ENCODE assay signal across 17 cellular contexts in genomic region chr9:116674210-116674980, GRCh38. TPM values are rescaled to one million over a fixed set of nuclear protein-coding genes. Genes with fewer than 3 reads are reported as not detected.
A peak's percentile ranks its signal among the peaks of the same experiment; 100 is the strongest.
DNase-seq lines count a peak whose midpoint lies in the region; ATAC-seq, FAIRE-seq and TF ChIP-seq lines count a peak whose summit lies in the region.
"Had no signal": no experiment of that assay in that cellular context is flagged by ENCODE, and none has a peak within 500 bp of the region (broad histone marks: within the 10 kb centered on the region; RNA-seq: fewer than 3 reads in every experiment).

No MANE protein-coding gene starts in this region.

- no peak overlapping the region for H3K56ac ChIP-seq in IMR-90 (ENCODE audit: extremely low read depth, insufficient read depth, low read length)
- no peak overlapping the region for H3K56ac ChIP-seq in H1 (replicated peaks; ENCODE audit: insufficient read length, low read depth, low read length)

- H3K4me2 ChIP-seq in HepG2 (ENCODE audit: low read depth, low read length) (no peak overlapping the region), IMR-90 (ENCODE audit: low read depth, low read length) (no peak overlapping the region), H1 (ENCODE audit: insufficient read depth in 1 of 2, low read depth in 2 of 2, low read length in 2 of 2) (no peak overlapping the region)
- H3K4me2 ChIP-seq: BLaER1 had no signal

- H3K27ac ChIP-seq in HepG2 (ENCODE audit: extremely low read length, insufficient read depth, low read length), result no peak overlapping the region
- no peak overlapping the region for H3K27ac ChIP-seq in right lobe of liver
- H3K27ac ChIP-seq in IMR-90 (ENCODE audit: insufficient read depth, low read length), result no peak overlapping the region
- H3K27ac ChIP-seq in H1 (ENCODE audit: low read depth, low read length), result no peak overlapping the region
- H3K27ac ChIP-seq: 22Rv1, BLaER1 had no signal

- no peak overlapping the region for H2BK20ac ChIP-seq in IMR-90 (ENCODE audit: low read depth, low read length)
- no peak overlapping the region for H2BK20ac ChIP-seq in H1 (ENCODE audit: low read length)

- no TSS peak for BruUV-seq in HepG2 (replicated peaks; lab: Mats Ljungman, UMichigan)
- no TSS peak for BruUV-seq in IMR-90 (replicated peaks; lab: Mats Ljungman, UMichigan)

- H3K4ac ChIP-seq in IMR-90 (ENCODE audit: low read depth, low read length), result no peak overlapping the region
- no peak overlapping the region for H3K4ac ChIP-seq in H1 (replicated peaks; ENCODE audit: insufficient read length, low read depth, low read length)

- TF ChIP-seq EP300 in HepG2 (IDR thresholded peaks at IDR 0.05; ENCODE audit: low read depth in 2 of 2, low read length in 2 of 2) (no peak), HepG2 (CRISPR knock-in tag; IDR thresholded peaks at IDR 0.05; ENCODE audit: borderline replicate concordance) (no peak), H1 (IDR thresholded peaks at IDR 0.05; ENCODE audit: borderline replicate concordance in 1 of 2, low read depth in 2 of 2, low read length in 2 of 2) (no peak)

- H4K8ac ChIP-seq in IMR-90 (ENCODE audit: low read depth in 2 of 2, low read length in 2 of 2) (no peak overlapping the region), H1 (ENCODE audit: extremely low read depth, insufficient read depth, low read length) (no peak overlapping the region)

- in situ Hi-C loops in HepG2 (cut with HindIII; ENCODE audit: extremely low pct_ligation_motif_present, low pct_unique_long_range_greater_than_20kb) (no loop called here), IMR-90 (cut with MboI; ENCODE audit: low sequenced_read_pairs) (no loop called here)

- H3K14ac ChIP-seq in IMR-90 (replicated peaks; ENCODE audit: low read depth, low read length) (no peak overlapping the region), H1 (ENCODE audit: insufficient read length) (no peak overlapping the region)

- H3K9me1 ChIP-seq in IMR-90 (ENCODE audit: insufficient read depth, low read length), result no peaks in the 10 kb centered on the region

- H2BK15ac ChIP-seq in IMR-90 (ENCODE audit: low read depth, low read length) (no peak overlapping the region), H1 (ENCODE audit: low read length) (no peak overlapping the region)

- H3K4me1 ChIP-seq in HepG2 (ENCODE audit: insufficient read depth, low read length) (no peaks in the 10 kb centered on the region), right lobe of liver (no peaks in the 10 kb centered on the region), IMR-90 (ENCODE audit: control insufficient read depth, insufficient read depth, low read length) (no peaks in the 10 kb centered on the region), H1 (replicated peaks in 1 of 4; ENCODE audit: control insufficient read depth in 3 of 4, insufficient read depth in 4 of 4, low read length in 3 of 4) (no peaks in the 10 kb centered on the region)
- H3K4me1 ChIP-seq: BLaER1 had no signal

- H3K23ac ChIP-seq in IMR-90 (ENCODE audit: low read depth, low read length), result no peak overlapping the region
- no peak overlapping the region for H3K23ac ChIP-seq in H1 (ENCODE audit: insufficient read length)

- H3K18ac ChIP-seq in IMR-90 (ENCODE audit: low read depth, low read length) (no peak overlapping the region), H1 (ENCODE audit: extremely low read depth, low read length) (no peak overlapping the region)

- H4K20me1 ChIP-seq in HepG2 (ENCODE audit: insufficient read depth, low read length) (no peaks in the 10 kb centered on the region), IMR-90 (ENCODE audit: insufficient read depth, low read length) (no peaks in the 10 kb centered on the region), H1 (replicated peaks in 1 of 2; ENCODE audit: control insufficient read depth in 1 of 2, insufficient read depth in 2 of 2, low read length in 2 of 2) (peaks cover 0 to 1% of the 10 kb centered on the region in 2 experiments)
- H4K20me1 ChIP-seq: BLaER1 had no signal

- H2BK5ac ChIP-seq in IMR-90 (ENCODE audit: low read depth, low read length, poor library complexity, severe bottlenecking), result no peak overlapping the region
- H2BK5ac ChIP-seq in H1 (ENCODE audit: low read depth, low read length), result no peak overlapping the region

- TF ChIP-seq CTCF in HepG2 (CRISPR knock-in tag; IDR thresholded peaks at IDR 0.05) (no peak), right lobe of liver (IDR thresholded peaks at IDR 0.05) (no peak), IMR-90 (conservative IDR thresholded peaks at IDR 0.05; ENCODE audit: low read depth, low read length) (no peak), H1 (IDR thresholded peaks at IDR 0.05; ENCODE audit: control extremely low read depth in 1 of 3, insufficient read depth in 1 of 3, low read depth in 1 of 3, low read length in 3 of 3) (no peak)

- H3K23me2 ChIP-seq in H1 (ENCODE audit: low read depth, low read length), result no peaks in the 10 kb centered on the region

- no peak overlapping the region for H4K5ac ChIP-seq in IMR-90 (ENCODE audit: low read depth, low read length)
- H4K5ac ChIP-seq in H1 (ENCODE audit: insufficient read length, low read depth, low read length), result no peak overlapping the region

- H3K9ac ChIP-seq in HepG2 (ENCODE audit: insufficient read depth, low read depth, low read length), result no peak overlapping the region
- H3K9ac ChIP-seq in IMR-90 (ENCODE audit: low read depth, low read length), result no peak overlapping the region
- H3K9ac ChIP-seq in H1 (replicated peaks in 1 of 4; ENCODE audit: extremely low read depth in 1 of 4, low read depth in 3 of 4, low read length in 3 of 4), result no peak overlapping the region
- H3K9ac ChIP-seq: BLaER1 had no signal

- H2AFZ ChIP-seq in HepG2 (ENCODE audit: low read length), result no peak overlapping the region
- H2AFZ ChIP-seq in IMR-90 (replicated peaks; ENCODE audit: low read length, poor library complexity), result no peak overlapping the region
- no peak overlapping the region for H2AFZ ChIP-seq in H1 (ENCODE audit: low read length)

- H2BK120ac ChIP-seq in IMR-90 (ENCODE audit: low read depth, low read length) (no peak overlapping the region), H1 (replicated peaks; ENCODE audit: low read depth, low read length) (no peak overlapping the region)

- H3K79me1 ChIP-seq in IMR-90 (ENCODE audit: low read depth in 1 of 2, low read length in 2 of 2), result no peaks in the 10 kb centered on the region; a peak in 1 of 4 replicates
- H3K79me1 ChIP-seq in H1 (ENCODE audit: low read depth, low read length), result no peaks in the 10 kb centered on the region

- WGBS in HepG2 (ENCODE audit: low lambda C conversion rate), result 94% methylated on average over 5 of the region's 5 CpGs
- 94% methylated on average over 3 of the region's 5 CpGs for WGBS in right lobe of liver (ENCODE audit: insufficient coverage, low coverage, low lambda C conversion rate, missing lambda C conversion rate)
- 100% methylated on average over 2 of the region's 5 CpGs; no CpG with 5 or more reads in 1 of the 2 experiments for WGBS in IMR-90 (ENCODE audit: extremely low coverage in 2 of 2, insufficient read length in 1 of 2), 2 experiments
- WGBS in H1 (ENCODE audit: extremely low coverage in 1 of 2, insufficient coverage in 1 of 2, insufficient read length in 1 of 2, insufficient replicate concordance in 2 of 2, low coverage in 1 of 2, low lambda C conversion rate in 2 of 2, missing lambda C conversion rate in 1 of 2), 2 experiments, result 85% methylated on average over 5 of the region's 5 CpGs; no CpG with 5 or more reads in 1 of the 2 experiments

- no peak for FAIRE-seq in HepG2 (lab: Jason Lieb, UNC)
- no peak for FAIRE-seq in H1 (lab: Jason Lieb, UNC)
- no peak for FAIRE-seq in frontal cortex (lab: Jason Lieb, UNC)
- FAIRE-seq: H54 had no signal

- ATAC-seq in HepG2 (no peak), right lobe of liver (no peak), IMR-90 (ENCODE audit: low read depth) (no peak), GM18867 (IDR thresholded peaks at IDR 0.05; ENCODE audit: unreplicated experiment) (no peak), GM19328 (IDR thresholded peaks at IDR 0.05; ENCODE audit: unreplicated experiment) (no peak)

- H4K91ac ChIP-seq in IMR-90 (ENCODE audit: insufficient read depth, low read depth, low read length) (no peak overlapping the region), H1 (replicated peaks; ENCODE audit: insufficient read length, low read length) (no peak overlapping the region)

- H2AK5ac ChIP-seq in IMR-90 (ENCODE audit: low read depth, low read length) (no peak overlapping the region), H1 (ENCODE audit: low read depth, low read length) (no peak overlapping the region)

- H2BK12ac ChIP-seq in H1 (ENCODE audit: low read depth, low read length), result no peak overlapping the region

- DNase-seq in HepG2 (ENCODE audit: low spot score) (no peak), right lobe of liver (no peak), IMR-90 (peak; percentile 33), H1 (ENCODE audit: low read depth in 1 of 2, low spot score in 2 of 2) (no peak), iris pigment epithelial cell (ENCODE audit: low read depth) (peak; percentile 31), frontal cortex (ENCODE audit: low spot score in 2 of 2) (no peak)
- DNase-seq: AML-193; CD4-positive, CD25-positive, alpha-beta regulatory T cell; DMS79; GF-D8; Kasumi-1; KBM-7 had no signal

- H3K9me3 ChIP-seq in HepG2 (ENCODE audit: low read length) (peaks cover 24% of the 10 kb centered on the region), right lobe of liver (no peaks in the 10 kb centered on the region), IMR-90 (ENCODE audit: control insufficient read depth, insufficient read depth, low read length) (peaks cover 11% of the 10 kb centered on the region), H1 (ENCODE audit: insufficient read depth in 2 of 2, low read depth in 1 of 2, low read length in 1 of 2) (peaks cover 39 to 43% of the 10 kb centered on the region in 2 experiments)

- POLR2A ChIA-PET in HepG2 (lab: Yijun Ruan, JAX), result no interaction called here
- POLR2A ChIA-PET in IMR-90 (lab: Charles Lee; ENCODE audit: unreplicated experiment), result no interaction called here
- POLR2A ChIA-PET in H1 (lab: Charles Lee; ENCODE audit: partially characterized antibody), result no interaction called here

- CTCF ChIA-PET in HepG2 (lab: Yijun Ruan, JAX; ENCODE audit: low intra/inter-chr PET ratio, low total read pairs), result no interaction called here
- CTCF ChIA-PET in IMR-90 (lab: Yijun Ruan, JAX), result no interaction called here
- CTCF ChIA-PET in H1 (lab: Charles Lee; ENCODE audit: partially characterized antibody), result interaction anchor here (1.1 kb wide), 1 partner anchor 83 kb away, joined by 5 read pairs; no protein-coding TSS in a partner anchor

- H3K27me3 ChIP-seq in HepG2 (ENCODE audit: control insufficient read depth in 1 of 2, insufficient read depth in 2 of 2, low read length in 2 of 2) (no peaks in the 10 kb centered on the region), right lobe of liver (no peaks in the 10 kb centered on the region), IMR-90 (ENCODE audit: control insufficient read depth, insufficient read depth, low read length) (no peaks in the 10 kb centered on the region), H1 (replicated peaks in 1 of 4; ENCODE audit: control insufficient read depth in 3 of 4, extremely low read depth in 1 of 4, insufficient read depth in 3 of 4, low read length in 3 of 4) (no peaks in the 10 kb centered on the region)
- H3K27me3 ChIP-seq: BLaER1 had no signal

- no peaks in the 10 kb centered on the region for H3K79me2 ChIP-seq in HepG2 (ENCODE audit: insufficient read depth, low read length)
- H3K79me2 ChIP-seq in H1 (ENCODE audit: control insufficient read depth in 1 of 2, insufficient read depth in 2 of 2, low read length in 2 of 2), result no peaks in the 10 kb centered on the region

- intact Hi-C loops in HepG2 (cut with micrococcal nuclease; ENCODE audit: unreplicated experiment), result no loop called here
- intact Hi-C loops in right lobe of liver (cut with DNase I), result no loop called here
- intact Hi-C loops in IMR-90 (cut with micrococcal nuclease), result no loop called here

- H2AK9ac ChIP-seq in IMR-90 (replicated peaks; ENCODE audit: low read depth, low read length, poor library complexity), result no peak overlapping the region

- no peak overlapping the region for H3K4me3 ChIP-seq in HepG2 (replicated peaks in 1 of 3; ENCODE audit: insufficient read depth in 1 of 3, low read depth in 2 of 3, low read length in 3 of 3)
- no peak overlapping the region for H3K4me3 ChIP-seq in right lobe of liver
- no peak overlapping the region for H3K4me3 ChIP-seq in IMR-90 (ENCODE audit: insufficient read depth, low read depth, low read length)
- H3K4me3 ChIP-seq in H1 (ENCODE audit: extremely low read depth in 1 of 4, insufficient read depth in 2 of 4, low read depth in 3 of 4, low read length in 4 of 4), result no peak overlapping the region
- H3K4me3 ChIP-seq: BLaER1 had no signal

- dilution Hi-C loops in IMR-90 (cut with HindIII; ENCODE audit: low sequenced_read_pairs, unreplicated experiment), result no loop called here

- TF ChIP-seq RAD21 in HepG2 (CRISPR knock-in tag; IDR thresholded peaks at IDR 0.05), result no peak
- TF ChIP-seq RAD21 in IMR-90 (IDR thresholded peaks at IDR 0.05; ENCODE audit: low read length), result no peak
- no peak for TF ChIP-seq RAD21 in H1 (IDR thresholded peaks at IDR 0.05 in 1 of 2, conservative IDR thresholded peaks at IDR 0.05 in 1 of 2; ENCODE audit: low read depth in 2 of 2, low read length in 2 of 2)

- TF ChIP-seq POLR2A in HepG2 (IDR thresholded peaks at IDR 0.05; ENCODE audit: insufficient read depth in 1 of 2, low read depth in 2 of 2, low read length in 2 of 2) (no peak), right lobe of liver (IDR thresholded peaks at IDR 0.05) (no peak), IMR-90 (IDR thresholded peaks at IDR 0.05; ENCODE audit: low read depth, low read length) (no peak), H1 (IDR thresholded peaks at IDR 0.05; ENCODE audit: control extremely low read depth in 1 of 2, low read depth in 2 of 2, low read length in 2 of 2) (no peak)

- H3K36me3 ChIP-seq in HepG2 (replicated peaks in 1 of 2; ENCODE audit: control insufficient read depth in 1 of 2, insufficient read depth in 2 of 2, low read length in 2 of 2) (peaks cover 0 to 2% of the 10 kb centered on the region in 2 experiments; a peak in 1 of 5 replicates), right lobe of liver (no peaks in the 10 kb centered on the region), IMR-90 (ENCODE audit: control insufficient read depth, insufficient read depth, low read length) (no peaks in the 10 kb centered on the region), H1 (ENCODE audit: control insufficient read depth in 2 of 4, insufficient read depth in 4 of 4, low read length in 3 of 4) (peaks cover 0 to 4% (median 1%) of the 10 kb centered on the region in 4 experiments; a peak in 2 of 8 replicates)
- H3K36me3 ChIP-seq: BLaER1 had no signal

RNA-seq across cellular contexts. Expression of gene TRIM32, which starts 12.7 kb away (rescaled TPM):
- 7.7 and 11.6 TPM in 2 replicates for total RNA-seq in HepG2 (2016; rRNA removed; fragmentation: Illumina TruSeq; extraction: Trizol)
- total RNA-seq in HepG2 (2016; cell fraction: cytosol; rRNA removed; fragmentation: Illumina TruSeq; extraction: Trizol; ENCODE audit: low read depth), result 1.0 and 1.9 TPM in 2 replicates
- 8.8 and 12.5 TPM in 2 replicates for total RNA-seq in HepG2 (2016; cell fraction: insoluble cytoplasmic fraction; rRNA removed; fragmentation: Illumina TruSeq; extraction: Trizol)
- 3.9 and 4.2 TPM in 2 replicates for total RNA-seq in HepG2 (2016; cell fraction: membrane; rRNA removed; fragmentation: Illumina TruSeq; extraction: Trizol)
- total RNA-seq in HepG2 (2016; cell fraction: nucleus; rRNA removed; fragmentation: Illumina TruSeq; extraction: Trizol), result 7.1 and 8.6 TPM in 2 replicates
- polyA plus RNA-seq in HepG2 (2011; rRNA removed), result 6.5 and 6.9 TPM in 2 replicates
- 4.4 and 6.4 TPM in 2 replicates for polyA plus RNA-seq in HepG2 (2011; cell fraction: cytosol; rRNA removed)
- polyA plus RNA-seq in HepG2 (2011; cell fraction: nucleus; rRNA removed), result 8.4 and 8.9 TPM in 2 replicates
- 4.1 and 5.1 TPM in 2 replicates for polyA plus RNA-seq in HepG2 (2012)
- polyA plus RNA-seq in HepG2 (2016; cell fraction: cytosol; fragmentation: Illumina TruSeq; extraction: Trizol; ENCODE audit: low read depth), result 0.52 and 0.58 TPM in 2 replicates
- polyA plus RNA-seq in HepG2 (2016; cell fraction: insoluble cytoplasmic fraction; fragmentation: Illumina TruSeq; extraction: Trizol; ENCODE audit: low read depth), result 8.0 and 9.9 TPM in 2 replicates
- 1.6 and 2.2 TPM in 2 replicates for polyA plus RNA-seq in HepG2 (2016; cell fraction: membrane; fragmentation: Illumina TruSeq; extraction: Trizol; ENCODE audit: low read depth)
- polyA plus RNA-seq in HepG2 (2016; cell fraction: nucleus; fragmentation: Illumina TruSeq; extraction: Trizol; ENCODE audit: insufficient read depth, low read depth), result 6.8 and 7.6 TPM in 2 replicates
- polyA minus RNA-seq in HepG2 (2011; rRNA and poly(A)+ RNA removed; ENCODE audit: low replicate concordance), result 45.6 and 65.4 TPM in 2 replicates
- polyA minus RNA-seq in HepG2 (2011; cell fraction: cytosol; rRNA and poly(A)+ RNA removed), result 7.4 and 9.6 TPM in 2 replicates
- polyA minus RNA-seq in HepG2 (2011; cell fraction: nucleus; rRNA and poly(A)+ RNA removed), result 24.2 and 30.6 TPM in 2 replicates
- 1 to 10 TPM; 5.2 to 8.4 (median 6.6) TPM for total RNA-seq in right lobe of liver
- 30.3 and 31.0 TPM in 2 replicates for total RNA-seq in IMR-90 (2012; rRNA removed)
- polyA plus RNA-seq in IMR-90 (2012; rRNA removed), result 11.7 and 12.8 TPM in 2 replicates
- 7.0 and 7.6 TPM in 2 replicates for polyA plus RNA-seq in IMR-90 (2012; cell fraction: cytosol; rRNA removed)
- 12.8 and 13.3 TPM in 2 replicates for polyA plus RNA-seq in IMR-90 (2012; cell fraction: nucleus; rRNA removed; ENCODE audit: low replicate concordance)
- total RNA-seq in H1 (2021; fragmentation: NEBNext Ultra II Directional; extraction: Animal tissue kit (Norgen Biotek cat#: 25700)), result 17.3 and 17.9 TPM in 2 replicates
- polyA plus RNA-seq in H1 (2011; rRNA removed), result 9.2 and 10.5 TPM in 2 replicates
- polyA plus RNA-seq in H1 (2011; cell fraction: cytosol; rRNA removed), result 10.3 TPM
- 14.9 TPM for polyA plus RNA-seq in H1 (2011; cell fraction: nucleus; rRNA removed)
- 8.7 to 11.6 TPM (median 10.5 TPM) in 4 replicates for polyA plus RNA-seq in H1 (2012, experiment 1 of 2)
- 6.1 TPM for polyA plus RNA-seq in H1 (2012, experiment 2 of 2)
- 6.6 TPM for polyA plus RNA-seq in H1 (2013, experiment 1 of 2)
- polyA plus RNA-seq in H1 (2013, experiment 2 of 2), result 7.0 TPM
- 36.5 and 38.1 TPM in 2 replicates for polyA minus RNA-seq in H1 (2011; rRNA and poly(A)+ RNA removed)
- 10.1 TPM for polyA minus RNA-seq in H1 (2011; cell fraction: cytosol; rRNA and poly(A)+ RNA removed)
- 22.4 TPM for polyA minus RNA-seq in H1 (2011; cell fraction: nucleus; rRNA and poly(A)+ RNA removed)
- total RNA-seq in frontal cortex, result 19.6 TPM

Comparison
In these comparisons a context has a peak if more than half of its experiments do, and no peak if none do; other contexts are left out.
1. DNase-seq: peak in IMR-90 (single experiment) and iris pigment epithelial cell (single experiment); none in HepG2 (single experiment), right lobe of liver (0 of 3), H1 (0 of 2) and frontal cortex (0 of 2).
2. Of the 41 proteins assayed by ChIP-seq in both HepG2 and H1: peak only in HepG2: none; only in H1: TCF12; in both: none; in neither: 40.